Comparison of ENCODE assay signal across 7 cellular contexts in genomic region chr6:157760589-157761330, GRCh38.
DNase-seq lines count a peak whose midpoint lies in the region; ATAC-seq, FAIRE-seq and TF ChIP-seq lines count a peak whose summit lies in the region.

No MANE protein-coding gene starts in this region.

- H3K4me3 Mint-ChIP-seq in activated naive CD4-positive, alpha-beta T cell treated with anti-CD3 and anti-CD28 coated beads for 36 hours: no peak overlapping the region

- CTCF ChIA-PET in activated naive CD4-positive, alpha-beta T cell treated with anti-CD3 and anti-CD28 coated beads for 36 hours (lab: Charles Lee): interaction anchor here (0.9 to 10.1 kb wide), 5 partner anchors 30 to 124 kb away, joined by 3 to 142 read pairs (median 5); no protein-coding TSS in a partner anchor

- peaks cover 29% of the 10 kb centered on the region for H3K4me1 ChIP-seq in mucosa of descending colon (ENCODE audit: low read depth)

- H3K27ac Mint-ChIP-seq in activated naive CD4-positive, alpha-beta T cell treated with anti-CD3 and anti-CD28 coated beads for 36 hours: peak overlapping the region; percentile 87

- H3K9me3 Mint-ChIP-seq in activated naive CD4-positive, alpha-beta T cell treated with anti-CD3 and anti-CD28 coated beads for 36 hours: no peaks in the 10 kb centered on the region

- H3K36me3 Mint-ChIP-seq in activated naive CD4-positive, alpha-beta T cell treated with anti-CD3 and anti-CD28 coated beads for 36 hours (ENCODE audit: low read depth): no peaks in the 10 kb centered on the region

- no peak for TF ChIP-seq CTCF in mucosa of descending colon (IDR thresholded peaks at IDR 0.05)

- peaks cover 91% of the 10 kb centered on the region for H3K4me1 Mint-ChIP-seq in activated naive CD4-positive, alpha-beta T cell treated with anti-CD3 and anti-CD28 coated beads for 36 hours (ENCODE audit: low read depth)

- intact Hi-C loops in activated naive CD4-positive, alpha-beta T cell treated with anti-CD3 and anti-CD28 coated beads for 36 hours (cut with micrococcal nuclease): loop anchor here (1.0 to 10.0 kb wide), 5 partner anchors 100 to 706 kb away; no protein-coding TSS in a partner anchor
- intact Hi-C loops in mucosa of descending colon (cut with DNase I, micrococcal nuclease): loop anchor here in 1 of 2 donors (10.0 kb wide), 1 partner anchor 114 kb away; no protein-coding TSS in a partner anchor

- H3K9me3 ChIP-seq in mucosa of descending colon: no peaks in the 10 kb centered on the region

- peak; percentile 11 for ATAC-seq in GM19452 (IDR thresholded peaks at IDR 0.05; ENCODE audit: unreplicated experiment)
- peak; percentile 2 for ATAC-seq in HG03571 (IDR thresholded peaks at IDR 0.05; ENCODE audit: unreplicated experiment)
- no peak for ATAC-seq in mucosa of descending colon

- no peaks in the 10 kb centered on the region for H3K36me3 ChIP-seq in mucosa of descending colon (ENCODE audit: low read depth)

- H3K4me3 ChIP-seq in mucosa of descending colon: no peak overlapping the region

- DNase-seq in activated naive CD4-positive, alpha-beta T cell treated with anti-CD3 and anti-CD28 coated beads for 36 hours: no peak
- DNase-seq in lung microvascular endothelial cell (ENCODE audit: low read depth in 2 of 2) (peak; percentile 44 to 87), GM19239 (ENCODE audit: insufficient read length, low spot score) (no peak), mucosa of descending colon (no peak), C1 segment of cervical spinal cord (lab: John Stamatoyannopoulos, UW) (no peak)

- no peaks in the 10 kb centered on the region for H3K27me3 Mint-ChIP-seq in activated naive CD4-positive, alpha-beta T cell treated with anti-CD3 and anti-CD28 coated beads for 36 hours (ENCODE audit: low read depth)

- FAIRE-seq in GM19239 (lab: Jason Lieb, UNC): no peak

Comparison
In these comparisons a context has a peak if more than half of its experiments do, and no peak if none do; other contexts are left out.
1. DNase-seq: peak in lung microvascular endothelial cell (2 of 2); none in activated naive CD4-positive, alpha-beta T cell treated with anti-CD3 and anti-CD28 coated beads for 36 hours (single experiment), GM19239 (single experiment), mucosa of descending colon (0 of 3) and C1 segment of cervical spinal cord (0 of 14).